13 cellular contexts compared by ENCODE assay signal in the genomic region with DNA sequence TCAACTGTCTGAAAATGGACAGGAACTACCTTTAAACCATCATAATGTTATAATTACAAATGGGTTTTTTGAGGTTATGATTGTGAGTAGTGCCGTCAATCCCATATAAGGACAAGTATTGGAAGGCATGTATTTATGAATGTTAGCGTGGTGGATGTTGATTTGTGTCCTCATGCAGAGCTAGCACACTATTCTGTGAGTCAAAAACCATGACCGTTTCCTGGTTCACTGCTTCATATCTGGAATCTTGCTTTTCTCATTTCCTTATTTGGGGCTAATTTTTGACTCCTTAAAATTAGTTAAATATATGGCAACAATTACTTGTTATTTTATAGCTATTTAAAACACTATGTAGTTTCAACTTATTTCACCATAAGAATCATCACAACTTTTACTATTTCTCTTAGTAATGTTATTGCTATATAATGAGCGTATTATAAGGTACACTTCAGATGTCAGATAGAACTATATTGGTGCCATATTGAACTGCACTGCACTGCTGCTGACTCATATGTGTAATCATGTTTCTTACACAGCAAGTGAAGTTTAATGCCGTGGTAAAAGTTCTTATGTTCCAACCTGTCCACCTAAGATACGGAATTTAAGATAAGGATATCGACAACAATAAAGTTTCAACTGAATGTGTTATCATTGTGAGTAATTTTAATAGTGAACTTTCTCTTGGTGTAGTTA.
DNase-seq lines count a peak whose midpoint lies in the region; ATAC-seq and TF ChIP-seq lines count a peak whose summit lies in the region.
"Had no signal": no experiment of that assay in that cellular context is flagged by ENCODE, and none has a peak within 500 bp of the region (broad histone marks: within the 10 kb centered on the region; RNA-seq: fewer than 3 reads in every experiment).

No MANE protein-coding gene starts in this region.

- DNase-seq in kidney tubule cell (ENCODE audit: low spot score) (peak; percentile 3), NCI-H1105 treated with DMSO at 0.1 percent for 48 hours (lab: John Stamatoyannopoulos, UW) (no peak), HAP-1 (ENCODE audit: low spot score in 2 of 2) (no peak), GM13977 (ENCODE audit: low spot score) (no peak), caudate nucleus (lab: John Stamatoyannopoulos, UW) (no peak)
- DNase-seq: CD4-positive, alpha-beta memory T cell; NCI-H774; substantia nigra had no signal

- no peak overlapping the region for H3K4me3 ChIP-seq in HAP-1

- no peak overlapping the region for H3K27ac ChIP-seq in caudate nucleus (ENCODE audit: low read depth, low read length)
- H3K27ac ChIP-seq: epithelial cell of prostate had no signal

- in situ Hi-C loops in HAP-1 (cut with MboI; ENCODE audit: low sequenced_read_pairs) (no loop called here), GM13977 (cut with MboI; ENCODE audit: low pct_unique_long_range_greater_than_20kb, low sequenced_read_pairs, unreplicated experiment) (no loop called here)

- H3K27me3 ChIP-seq in HAP-1 (ENCODE audit: low read depth), result no peaks in the 10 kb centered on the region

- H3K9me3 ChIP-seq in HAP-1, result no peaks in the 10 kb centered on the region

- TF ChIP-seq CTCF in GM13977 (IDR thresholded peaks at IDR 0.05; ENCODE audit: extremely low read depth, insufficient read depth, missing control alignments), result no peak

- ATAC-seq in GM19025 (IDR thresholded peaks at IDR 0.05; ENCODE audit: low read depth, unreplicated experiment) (peak; percentile 85), GM21723 (IDR thresholded peaks at IDR 0.05; ENCODE audit: unreplicated experiment) (peak; percentile 90), HG03097 (IDR thresholded peaks at IDR 0.05; ENCODE audit: low FRiP score, unreplicated experiment) (peak; percentile 70)
- ATAC-seq: SK-N-SH treated with all-trans-retinoic acid at 6 μM for 48 hours had no signal

- H3K36me3 ChIP-seq in HAP-1 (replicated peaks), result no peaks in the 10 kb centered on the region

- H3K4me1 ChIP-seq in HAP-1, result no peaks in the 10 kb centered on the region
